ENCODE assay signal across 9 cellular contexts in the genomic region with DNA sequence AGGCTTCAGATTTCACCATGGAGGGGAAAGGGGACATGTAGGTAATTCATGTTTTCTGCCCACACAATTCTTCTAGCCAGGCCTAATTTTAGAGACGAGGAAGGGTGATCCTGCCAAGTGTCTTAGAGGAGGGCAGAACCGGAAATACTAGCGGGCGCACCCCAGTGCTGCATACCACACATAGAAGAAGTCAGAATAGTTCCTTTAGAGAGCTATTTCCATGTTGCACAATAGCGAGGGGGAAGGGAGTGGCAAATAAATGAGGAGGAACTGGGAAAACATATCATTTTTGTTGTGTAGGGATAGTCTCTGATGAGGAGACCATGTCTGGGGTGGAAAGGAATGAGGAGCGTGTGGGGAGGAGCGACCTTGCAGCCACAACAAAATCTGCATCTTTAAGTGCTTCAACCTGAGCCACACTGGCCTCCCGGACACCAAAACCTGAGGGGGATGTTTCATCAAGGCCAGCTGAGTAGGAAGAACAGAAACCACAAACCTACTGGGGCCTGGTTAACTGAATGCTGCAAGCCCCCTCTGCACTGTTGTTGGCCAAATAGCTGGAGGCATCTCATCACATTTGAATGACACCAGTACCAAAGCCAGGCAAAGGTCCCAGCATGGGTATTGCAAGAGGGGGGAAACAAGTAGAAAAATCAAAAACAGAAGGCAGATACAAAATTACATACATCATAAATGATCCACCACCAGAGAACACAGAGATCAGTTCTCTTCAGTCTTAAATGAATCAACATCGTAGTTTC. TPM values are rescaled to one million over a fixed set of nuclear protein-coding genes. Genes with fewer than 3 reads are reported as not detected.
DNase-seq lines count a peak whose midpoint lies in the region; ATAC-seq and TF ChIP-seq lines count a peak whose summit lies in the region.
"Had no signal": no experiment of that assay in that cellular context is flagged by ENCODE, and none has a peak within 500 bp of the region (broad histone marks: within the 10 kb centered on the region; RNA-seq: fewer than 3 reads in every experiment).

No MANE protein-coding gene starts in this region.

- no peak overlapping the region for H2AFZ ChIP-seq in H9 (ENCODE audit: low read length)

- H3K9ac ChIP-seq in skeletal muscle tissue (ENCODE audit: low read depth in 1 of 3, low read length in 3 of 3) (no peak overlapping the region), H9 (ENCODE audit: extremely low read depth, insufficient read length, low read length) (no peak overlapping the region)

- no peak overlapping the region for H2BK20ac ChIP-seq in H9 (ENCODE audit: low read depth, low read length, poor library complexity, severe bottlenecking)

- H3K14ac ChIP-seq in H9 (ENCODE audit: insufficient read depth, low read length) = no peak overlapping the region

- no peak overlapping the region for H4K91ac ChIP-seq in H9 (ENCODE audit: insufficient read length, low read depth, low read length)

- no peak overlapping the region for H2BK12ac ChIP-seq in H9 (ENCODE audit: insufficient read length, low read depth, low read length)

- no peak overlapping the region for H4K5ac ChIP-seq in H9 (ENCODE audit: insufficient read length, low read depth, low read length)

- H3K4me1 ChIP-seq in heart left ventricle (peaks cover 0 to 47% (median 19%) of the 10 kb centered on the region in 12 donors), skeletal muscle tissue (ENCODE audit: control insufficient read depth in 3 of 3, insufficient read depth in 3 of 3, low read length in 3 of 3) (peaks cover 6 to 10% (median 8%) of the 10 kb centered on the region in 3 donors), H9 (ENCODE audit: insufficient read depth, low read length) (peaks cover 4% of the 10 kb centered on the region; the same call in 1 of the 2 replicates)

- POLR2A ChIA-PET in activated CD8-positive, alpha-beta T cell treated with anti-CD3 and anti-CD28 coated beads for 36 hours (lab: Charles Lee) = interaction anchor here (0.6 to 0.7 kb wide), 3 partner anchors 249 to 1774 kb away, joined by 3 read pairs; no protein-coding TSS in a partner anchor

- H2BK120ac ChIP-seq in H9 (ENCODE audit: low read depth, low read length, poor library complexity, severe bottlenecking) = no peak overlapping the region

- H2AK5ac ChIP-seq in H9 (ENCODE audit: insufficient read length, low read length) = no peak overlapping the region

- CTCF ChIA-PET in activated CD8-positive, alpha-beta T cell treated with anti-CD3 and anti-CD28 coated beads for 36 hours (lab: Charles Lee) = interaction anchor here (0.9 to 5.6 kb wide), 12 partner anchors 8 to 168 kb away, joined by 3 to 27 read pairs (median 3); partner anchors contain the start of gene C1QTNF7

- peak; percentile 35 to 50 for ATAC-seq in activated CD4-positive, CD25-positive, alpha-beta regulatory T cell treated with anti-CD3 and anti-CD28 coated beads, Interleukin-2, amount 50 U/mL, for 24 hours
- peak; percentile 84 for ATAC-seq in activated CD8-positive, alpha-beta T cell treated with anti-CD3 and anti-CD28 coated beads for 36 hours
- ATAC-seq in heart left ventricle = peak in 3 of 4 donors; percentile 83 to 87 (median 85)
- ATAC-seq: A549 had no signal

- no peaks in the 10 kb centered on the region for H3K36me3 ChIP-seq in heart left ventricle
- H3K36me3 ChIP-seq in skeletal muscle tissue (ENCODE audit: control insufficient read depth in 3 of 3, insufficient read depth in 3 of 3, low read length in 3 of 3) = no peaks in the 10 kb centered on the region

- no peak for TF ChIP-seq CTCF in activated CD8-positive, alpha-beta T cell treated with anti-CD3 and anti-CD28 coated beads for 36 hours (IDR thresholded peaks at IDR 0.05)
- TF ChIP-seq CTCF in heart left ventricle (IDR thresholded peaks at IDR 0.05) (no peak), H9 (conservative IDR thresholded peaks at IDR 0.05) (no peak)

- no peak for TF ChIP-seq POLR2A in heart left ventricle (IDR thresholded peaks at IDR 0.05)

- no peak overlapping the region for H3T11ph ChIP-seq in H9 (ENCODE audit: low read length)

- no peaks in the 10 kb centered on the region for H4K20me1 ChIP-seq in H9 (ENCODE audit: control insufficient read depth, insufficient read depth, insufficient read length)

- no peak overlapping the region for H4K8ac ChIP-seq in H9 (replicated peaks; ENCODE audit: insufficient read length, low read depth, low read length)

- H3K4ac ChIP-seq in H9 (ENCODE audit: low read depth, low read length) = no peak overlapping the region

- peaks cover 32% of the 10 kb centered on the region for H3K4me1 Mint-ChIP-seq in activated CD8-positive, alpha-beta T cell treated with anti-CD3 and anti-CD28 coated beads for 36 hours (ENCODE audit: low read depth)
- peaks cover 14 to 18% of the 10 kb centered on the region in 2 experiments for H3K4me1 Mint-ChIP-seq in H9

- intact Hi-C loops in activated CD8-positive, alpha-beta T cell treated with anti-CD3 and anti-CD28 coated beads for 36 hours (cut with micrococcal nuclease) = loop anchor here (2.0 kb wide), 1 partner anchor 56 kb away; no protein-coding TSS in a partner anchor
- intact Hi-C loops in heart left ventricle (cut with DNase I) = loop anchor here in 2 of 10 donors (5.0 to 10.0 kb wide), 2 partner anchors 54 to 56 kb away; no protein-coding TSS in a partner anchor

- no peak overlapping the region for H3K4me2 ChIP-seq in H9 (ENCODE audit: insufficient read depth, insufficient read length, low read length)
- H3K4me2 ChIP-seq: A549 had no signal

- H3K9me3 Mint-ChIP-seq in activated CD8-positive, alpha-beta T cell treated with anti-CD3 and anti-CD28 coated beads for 36 hours = no peaks in the 10 kb centered on the region
- H3K9me3 Mint-ChIP-seq in H9 = no peaks in the 10 kb centered on the region

- no peak overlapping the region for H2BK15ac ChIP-seq in H9 (ENCODE audit: low read depth, low read length)

- H3K36me3 Mint-ChIP-seq in activated CD8-positive, alpha-beta T cell treated with anti-CD3 and anti-CD28 coated beads for 36 hours (ENCODE audit: low read depth) = no peaks in the 10 kb centered on the region
- no peaks in the 10 kb centered on the region for H3K36me3 Mint-ChIP-seq in H9 (ENCODE audit: insufficient read depth in 1 of 3, low read depth in 3 of 3)

- no peaks in the 10 kb centered on the region for H3K9me3 ChIP-seq in heart left ventricle
- no peaks in the 10 kb centered on the region for H3K9me3 ChIP-seq in skeletal muscle tissue (ENCODE audit: control insufficient read depth in 3 of 3, low read length in 3 of 3)
- no peaks in the 10 kb centered on the region for H3K9me3 ChIP-seq in H9 (ENCODE audit: control insufficient read depth, low read depth, low read length)
- H3K9me3 ChIP-seq: A549 had no signal

- no peak overlapping the region for H3K23ac ChIP-seq in H9 (ENCODE audit: insufficient read length, low read depth, low read length)

- WGBS in heart left ventricle, 4 donors = 38 to 43% (median 39%) methylated on average over 9 of the region's 9 CpGs
- WGBS in H9 (ENCODE audit: extremely low coverage, insufficient read length, low lambda C conversion rate) = no CpG with 5 or more reads among the region's 9 CpGs

- peak overlapping the region; percentile 85 for H3K27ac Mint-ChIP-seq in activated CD8-positive, alpha-beta T cell treated with anti-CD3 and anti-CD28 coated beads for 36 hours
- peak overlapping the region in 1 of 3 experiments; percentile 0; a peak in 1 of 7 replicates for H3K27ac Mint-ChIP-seq in H9

- peak overlapping the region; percentile 61 for H3K4me3 Mint-ChIP-seq in activated CD8-positive, alpha-beta T cell treated with anti-CD3 and anti-CD28 coated beads for 36 hours
- H3K4me3 Mint-ChIP-seq in H9 = no peak overlapping the region

- H3K27me3 ChIP-seq in heart left ventricle = no peaks in the 10 kb centered on the region
- H3K27me3 ChIP-seq in skeletal muscle tissue (ENCODE audit: control insufficient read depth in 3 of 3, insufficient read depth in 3 of 3, low read length in 3 of 3) = no peaks in the 10 kb centered on the region
- H3K27me3 ChIP-seq in H9 (ENCODE audit: insufficient read depth, low read length) = no peaks in the 10 kb centered on the region

- H3K79me1 ChIP-seq in H9 (ENCODE audit: insufficient read depth, low read depth, low read length, poor library complexity, severe bottlenecking) = no peaks in the 10 kb centered on the region

- no peak for DNase-seq in activated CD4-positive, CD25-positive, alpha-beta regulatory T cell treated with anti-CD3 and anti-CD28 coated beads, Interleukin-2, amount 50 U/mL, for 72 hours
- DNase-seq in HPDE6-E6E7 (ENCODE audit: extremely low spot score) (peak; percentile 63), heart left ventricle (peak; percentile 34 to 69 (median 58)), H9 (no peak), GM19240 (ENCODE audit: insufficient read length, low spot score) (no peak)
- peak; percentile 68 for DNase-seq in activated CD8-positive, alpha-beta T cell treated with anti-CD3 and anti-CD28 coated beads for 36 hours

- no peak overlapping the region for H2BK5ac ChIP-seq in H9 (ENCODE audit: insufficient read length, low read length)

- H3K27ac ChIP-seq in heart left ventricle = peak overlapping the region in 5 of 12 donors; percentile 32 to 68 (median 44)
- H3K27ac ChIP-seq in skeletal muscle tissue (ENCODE audit: low read depth, low read length) = peak overlapping the region; percentile 17
- H3K27ac ChIP-seq in H9 (ENCODE audit: insufficient read length, low read depth, low read length) = no peak overlapping the region
- H3K27ac ChIP-seq: A549 had no signal

- no peaks in the 10 kb centered on the region; the same call in 1 of the 2 replicates for H3K79me2 ChIP-seq in H9 (ENCODE audit: insufficient read depth, low read length)

- no peaks in the 10 kb centered on the region for H3K23me2 ChIP-seq in H9 (ENCODE audit: insufficient read length, low read depth, low read length, poor library complexity, severe bottlenecking)

- no peak overlapping the region for H3K18ac ChIP-seq in H9 (ENCODE audit: insufficient read length, low read depth, low read length)

- H3K27me3 Mint-ChIP-seq in activated CD8-positive, alpha-beta T cell treated with anti-CD3 and anti-CD28 coated beads for 36 hours = no peaks in the 10 kb centered on the region
- no peaks in the 10 kb centered on the region for H3K27me3 Mint-ChIP-seq in H9 (ENCODE audit: low read depth)

- H3K4me3 ChIP-seq in heart left ventricle (no peak overlapping the region), skeletal muscle tissue (ENCODE audit: low read length in 3 of 3) (peak overlapping the region in 1 of 3 donors; percentile 24)
- H3K4me3 ChIP-seq: A549 had no signal

- H3K56ac ChIP-seq in H9 (ENCODE audit: insufficient read length, low read depth, low read length) = no peak overlapping the region

RNA-seq across cellular contexts. Expression of gene C1QTNF7, which starts 26.7 kb away (rescaled TPM):
- total RNA-seq in activated CD8-positive, alpha-beta T cell treated with anti-CD3 and anti-CD28 coated beads for 36 hours = not detected
- 1 to 10 TPM in 5 of 9 donors, under 1 TPM in 4; 0.35 to 4.3 (median 1.7) TPM for total RNA-seq in heart left ventricle
- under 1 TPM; 0.21 to 0.84 TPM for polyA plus RNA-seq in heart left ventricle
- 2.1 TPM for total RNA-seq in skeletal muscle tissue
- not detected in 2 replicates for total RNA-seq in H9 (2021)
- polyA plus RNA-seq: A549 had no signal

Comparison
In these comparisons a context has a peak if more than half of its experiments do, and no peak if none do; other contexts are left out.
1. DNase-seq: peak in HPDE6-E6E7 (single experiment), activated CD8-positive, alpha-beta T cell treated with anti-CD3 and anti-CD28 coated beads for 36 hours (single experiment) and heart left ventricle (5 of 5); none in activated CD4-positive, CD25-positive, alpha-beta regulatory T cell treated with anti-CD3 and anti-CD28 coated beads, Interleukin-2, amount 50 U/mL, for 72 hours (single experiment), H9 (single experiment) and GM19240 (single experiment).
2. Peak in every context shown above with its lines, with median percentiles within 50 percentile points of each other: ATAC-seq.